In the genomic region with DNA sequence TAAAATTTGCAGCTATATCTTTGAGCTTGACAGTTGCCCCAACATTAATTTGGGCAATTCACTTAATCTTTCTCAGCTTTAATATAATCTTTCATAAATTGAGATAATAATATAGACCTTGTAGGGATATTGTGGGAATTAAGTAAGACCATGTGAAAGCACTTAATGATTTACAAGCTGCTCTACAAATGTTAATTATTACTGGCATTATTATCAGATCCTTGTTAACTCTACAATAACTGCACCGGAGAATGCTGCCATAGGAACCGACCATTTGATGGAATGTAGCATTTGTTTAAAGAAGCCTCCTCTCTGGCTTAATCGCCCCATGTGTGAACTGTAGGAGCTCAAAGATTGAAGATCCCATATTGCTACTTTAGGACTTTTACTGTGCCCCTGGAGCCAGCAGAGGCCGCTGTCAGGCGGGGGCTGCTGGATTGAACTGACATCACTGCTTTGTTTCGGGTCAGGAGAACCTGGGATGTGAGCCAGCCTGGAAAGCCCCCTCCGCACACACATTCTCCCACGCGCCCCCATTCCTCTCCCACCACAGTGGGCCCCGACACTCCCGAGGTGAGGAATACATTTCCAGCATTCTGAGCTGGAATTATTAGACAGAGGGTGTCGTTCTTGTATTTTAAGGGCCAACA, we compare ENCODE assay signal across 9 cellular contexts.
DNase-seq lines count a peak whose midpoint lies in the region; TF ChIP-seq lines count a peak whose summit lies in the region.
"Had no signal": no experiment of that assay in that cellular context is flagged by ENCODE, and none has a peak within 500 bp of the region (broad histone marks: within the 10 kb centered on the region; RNA-seq: fewer than 3 reads in every experiment).

No MANE protein-coding gene starts in this region.

- H3K27ac ChIP-seq in OCI-LY3 (ENCODE audit: low read length), result no peak overlapping the region

- no peaks in the 10 kb centered on the region for H3K36me3 Mint-ChIP-seq in activated CD4-positive, alpha-beta T cell treated with anti-CD3 and anti-CD28 coated beads, Interleukin-2, amount 10 ng/mL, durations not matched to agents 24 days and 14 days (ENCODE audit: low read depth)
- no peaks in the 10 kb centered on the region for H3K36me3 Mint-ChIP-seq in activated CD4-positive, alpha-beta T cell treated with anti-CD3 and anti-CD28 coated beads, Interleukin-2, amount 10 ng/mL, durations not matched to agents 7 days and 5 days (ENCODE audit: low read depth)
- H3K36me3 Mint-ChIP-seq: CD8-positive, alpha-beta T cell had no signal

- H3K4me1 ChIP-seq in OCI-LY3 (ENCODE audit: low read length) (no peaks in the 10 kb centered on the region), skeletal muscle satellite cell (ENCODE audit: control insufficient read depth, insufficient read depth, low read length) (peaks cover 12% of the 10 kb centered on the region)

- H3K36me3 ChIP-seq in OCI-LY3 (replicated peaks; ENCODE audit: low read depth, low read length), result no peaks in the 10 kb centered on the region
- no peaks in the 10 kb centered on the region for H3K36me3 ChIP-seq in skeletal muscle satellite cell (ENCODE audit: insufficient read depth, low read length)

- H3K4me3 ChIP-seq in OCI-LY3 (ENCODE audit: low read length), result peak overlapping the region; percentile 55
- H3K4me3 ChIP-seq in skeletal muscle satellite cell (ENCODE audit: low read length), result peak overlapping the region; percentile 27

- DNase-seq in activated CD4-positive, alpha-beta T cell treated with anti-CD3 and anti-CD28 coated beads, Interleukin-2, amount 10 ng/mL, durations not matched to agents 24 days and 14 days, result peak; percentile 68
- no peak for DNase-seq in activated CD4-positive, alpha-beta T cell treated with anti-CD3 and anti-CD28 coated beads, Interleukin-2, amount 10 ng/mL, durations not matched to agents 7 days and 5 days
- DNase-seq in glomerular visceral epithelial cell (ENCODE audit: extremely low spot score), result peak; percentile 4
- DNase-seq in stimulated activated naive CD4-positive, alpha-beta T cell (lab: John Stamatoyannopoulos, UW), result no peak
- DNase-seq in T1000 (lab: John Stamatoyannopoulos, UW), result no peak
- DNase-seq in A172 (ENCODE audit: low spot score), result no peak

- H3K79me2 ChIP-seq in OCI-LY3 (ENCODE audit: low read length), result no peaks in the 10 kb centered on the region

- intact Hi-C loops in activated CD4-positive, alpha-beta T cell treated with anti-CD3 and anti-CD28 coated beads, Interleukin-2, amount 10 ng/mL, durations not matched to agents 24 days and 14 days (cut with micrococcal nuclease), result no loop called here

- CTCF ChIA-PET in activated CD4-positive, alpha-beta T cell treated with anti-CD3 and anti-CD28 coated beads, Interleukin-2, amount 10 ng/mL, durations not matched to agents 7 days and 5 days (lab: Charles Lee), result interaction anchor here (0.6 to 1.3 kb wide), 2 partner anchors 26 to 574 kb away, joined by 3 to 4 read pairs; no protein-coding TSS in a partner anchor

- POLR2A ChIA-PET in activated CD4-positive, alpha-beta T cell treated with anti-CD3 and anti-CD28 coated beads, Interleukin-2, amount 10 ng/mL, durations not matched to agents 7 days and 5 days (lab: Charles Lee), result no interaction called here

- peak; percentile 57 for TF ChIP-seq CTCF in OCI-LY3 (IDR thresholded peaks at IDR 0.05; ENCODE audit: low read depth, low read length)

- H3K4me3 Mint-ChIP-seq in activated CD4-positive, alpha-beta T cell treated with anti-CD3 and anti-CD28 coated beads, Interleukin-2, amount 10 ng/mL, durations not matched to agents 24 days and 14 days, result no peak overlapping the region
- no peak overlapping the region for H3K4me3 Mint-ChIP-seq in activated CD4-positive, alpha-beta T cell treated with anti-CD3 and anti-CD28 coated beads, Interleukin-2, amount 10 ng/mL, durations not matched to agents 7 days and 5 days
- H3K4me3 Mint-ChIP-seq: CD8-positive, alpha-beta T cell had no signal

- peak overlapping the region; percentile 50; the same call in 1 of the 2 replicates for H2AFZ ChIP-seq in OCI-LY3 (ENCODE audit: low read depth, low read length)

- H3K4me2 ChIP-seq in OCI-LY3 (ENCODE audit: low read length) (peak overlapping the region; percentile 48), skeletal muscle satellite cell (ENCODE audit: low read length) (no peak overlapping the region)

- peaks cover 41% of the 10 kb centered on the region for H3K27me3 Mint-ChIP-seq in activated CD4-positive, alpha-beta T cell treated with anti-CD3 and anti-CD28 coated beads, Interleukin-2, amount 10 ng/mL, durations not matched to agents 24 days and 14 days
- peaks cover 30% of the 10 kb centered on the region for H3K27me3 Mint-ChIP-seq in activated CD4-positive, alpha-beta T cell treated with anti-CD3 and anti-CD28 coated beads, Interleukin-2, amount 10 ng/mL, durations not matched to agents 7 days and 5 days

- no peaks in the 10 kb centered on the region for H3K4me1 Mint-ChIP-seq in activated CD4-positive, alpha-beta T cell treated with anti-CD3 and anti-CD28 coated beads, Interleukin-2, amount 10 ng/mL, durations not matched to agents 24 days and 14 days
- no peaks in the 10 kb centered on the region for H3K4me1 Mint-ChIP-seq in activated CD4-positive, alpha-beta T cell treated with anti-CD3 and anti-CD28 coated beads, Interleukin-2, amount 10 ng/mL, durations not matched to agents 7 days and 5 days

- peaks cover 16% of the 10 kb centered on the region; the same call in 1 of the 2 replicates for H3K27me3 ChIP-seq in OCI-LY3 (ENCODE audit: low read depth, low read length)
- no peaks in the 10 kb centered on the region for H3K27me3 ChIP-seq in skeletal muscle satellite cell (ENCODE audit: control insufficient read depth, insufficient read depth, low read length)

- H3K9ac ChIP-seq in OCI-LY3 (ENCODE audit: low read length) (no peak overlapping the region), skeletal muscle satellite cell (ENCODE audit: low read depth, low read length) (no peak overlapping the region)

- H3K9me3 Mint-ChIP-seq in activated CD4-positive, alpha-beta T cell treated with anti-CD3 and anti-CD28 coated beads, Interleukin-2, amount 10 ng/mL, durations not matched to agents 24 days and 14 days, result no peaks in the 10 kb centered on the region
- no peaks in the 10 kb centered on the region for H3K9me3 Mint-ChIP-seq in activated CD4-positive, alpha-beta T cell treated with anti-CD3 and anti-CD28 coated beads, Interleukin-2, amount 10 ng/mL, durations not matched to agents 7 days and 5 days
- H3K9me3 Mint-ChIP-seq: CD8-positive, alpha-beta T cell had no signal

- no peaks in the 10 kb centered on the region for H3K9me3 ChIP-seq in OCI-LY3 (ENCODE audit: insufficient read depth, low read length)
- H3K9me3 ChIP-seq in skeletal muscle satellite cell (replicated peaks; ENCODE audit: low read length), result no peaks in the 10 kb centered on the region

- H4K20me1 ChIP-seq in OCI-LY3 (ENCODE audit: insufficient read depth, low read length), result no peaks in the 10 kb centered on the region

- H3K27ac Mint-ChIP-seq in activated CD4-positive, alpha-beta T cell treated with anti-CD3 and anti-CD28 coated beads, Interleukin-2, amount 10 ng/mL, durations not matched to agents 24 days and 14 days, result no peak overlapping the region
- no peak overlapping the region for H3K27ac Mint-ChIP-seq in activated CD4-positive, alpha-beta T cell treated with anti-CD3 and anti-CD28 coated beads, Interleukin-2, amount 10 ng/mL, durations not matched to agents 7 days and 5 days
- H3K27ac Mint-ChIP-seq: CD8-positive, alpha-beta T cell had no signal

Comparison
In these comparisons a context has a peak if more than half of its experiments do, and no peak if none do; other contexts are left out.
1. DNase-seq: peak in activated CD4-positive, alpha-beta T cell treated with anti-CD3 and anti-CD28 coated beads, Interleukin-2, amount 10 ng/mL, durations not matched to agents 24 days and 14 days (single experiment) and glomerular visceral epithelial cell (single experiment); none in activated CD4-positive, alpha-beta T cell treated with anti-CD3 and anti-CD28 coated beads, Interleukin-2, amount 10 ng/mL, durations not matched to agents 7 days and 5 days (single experiment), stimulated activated naive CD4-positive, alpha-beta T cell (0 of 6), T1000 (single experiment) and A172 (single experiment).